In the genomic region with DNA sequence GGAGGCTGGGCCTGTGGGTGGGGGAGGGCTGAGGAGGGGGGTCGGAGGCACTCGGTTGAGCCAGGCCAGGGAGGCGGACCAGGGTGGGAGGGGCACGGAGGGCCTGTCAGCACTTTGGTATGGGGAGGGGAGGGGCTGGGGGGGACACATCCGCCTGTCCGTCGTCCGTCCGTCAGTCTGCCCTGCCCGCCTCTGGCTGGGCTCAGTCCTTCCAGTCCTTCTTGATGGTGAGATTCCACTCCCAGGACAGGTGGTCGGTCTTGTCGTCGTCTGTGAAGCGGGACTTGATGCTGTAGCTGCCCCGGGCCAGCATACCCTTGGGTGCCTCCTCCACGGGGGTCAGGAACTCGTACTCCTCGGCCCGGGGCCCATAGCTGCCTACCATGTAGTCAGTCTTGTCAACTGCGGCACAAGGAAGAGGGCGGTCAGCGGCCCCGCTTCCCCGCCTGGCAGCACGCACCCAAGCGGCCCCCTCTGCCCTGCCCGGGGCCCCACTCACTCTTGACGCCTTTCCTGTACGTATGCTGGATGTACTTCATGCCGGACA, we compare ENCODE assay signal across 6 cellular contexts. TPM values are rescaled to one million over a fixed set of nuclear protein-coding genes. Genes with fewer than 3 reads are reported as not detected.
A peak's percentile ranks its signal among the peaks of the same experiment; 100 is the strongest.
DNase-seq lines count a peak whose midpoint lies in the region; ATAC-seq and TF ChIP-seq lines count a peak whose summit lies in the region.

No MANE protein-coding gene starts in this region.

- H3K27me3 Mint-ChIP-seq in naive thymus-derived CD8-positive, alpha-beta T cell: no peaks in the 10 kb centered on the region

- DNase-seq in NCI-H2227 (lab: John Stamatoyannopoulos, UW; ENCODE audit: unreplicated experiment) (peak; percentile 44), NCI-H2227 treated with DMSO at 0.1 percent for 48 hours (lab: John Stamatoyannopoulos, UW) (no peak), amniotic stem cell (lab: John Stamatoyannopoulos, UW) (peak; percentile 41), lower leg skin (ENCODE audit: low spot score in 2 of 2) (no peak)
- peak in 1 of 10 donors; percentile 13 for DNase-seq in naive thymus-derived CD8-positive, alpha-beta T cell

- POLR2A ChIA-PET in naive thymus-derived CD8-positive, alpha-beta T cell (lab: Charles Lee): interaction anchor here (0.8 to 6.9 kb wide), 12 partner anchors 7 to 357 kb away, joined by 3 to 71 read pairs (median 8); partner anchors contain the start of genes ACTG1, ALYREF, ANAPC11 and MAFG

- peak overlapping the region in 5 of 10 donors; percentile 10 to 89 (median 40) for H3K4me3 Mint-ChIP-seq in naive thymus-derived CD8-positive, alpha-beta T cell

- H3K36me3 Mint-ChIP-seq in naive thymus-derived CD8-positive, alpha-beta T cell: peaks cover 0 to 26% (median 2%) of the 10 kb centered on the region in 3 donors

- no peak for ATAC-seq in naive thymus-derived CD8-positive, alpha-beta T cell
- ATAC-seq in HG02678 (IDR thresholded peaks at IDR 0.05; ENCODE audit: unreplicated experiment): no peak

- H3K4me1 Mint-ChIP-seq in naive thymus-derived CD8-positive, alpha-beta T cell: peaks cover 11 to 57% (median 33%) of the 10 kb centered on the region in 4 donors

- no peak for TF ChIP-seq POLR2A in lower leg skin (IDR thresholded peaks at IDR 0.05)

- peak overlapping the region in 8 of 10 donors; percentile 34 to 94 (median 68) for H3K27ac Mint-ChIP-seq in naive thymus-derived CD8-positive, alpha-beta T cell

- no peak for TF ChIP-seq CTCF in lower leg skin (IDR thresholded peaks at IDR 0.05)

- 74 to 76% methylated on average over 23 to 26 of the region's 30 CpGs for WGBS in lower leg skin, 2 donors

- H3K9me3 Mint-ChIP-seq in naive thymus-derived CD8-positive, alpha-beta T cell: no peaks in the 10 kb centered on the region

- intact Hi-C loops in lower leg skin (cut with DNase I; ENCODE audit: low total_unique reads): no loop called here

- no peak overlapping the region for H3K4me3 ChIP-seq in lower leg skin (ENCODE audit: low read depth, poor library complexity, severe bottlenecking)

RNA-seq across cellular contexts. Expression of gene ARHGDIA, which starts 2.4 kb away (rescaled TPM):
- total RNA-seq in naive thymus-derived CD8-positive, alpha-beta T cell: 100 to 1,000 TPM; 317 to 343 TPM
- polyA plus RNA-seq in naive thymus-derived CD8-positive, alpha-beta T cell: 100 to 1,000 TPM in 1 of 3 donors, 10 to 100 TPM in 2; 55.1 to 102 (median 87.2) TPM
- total RNA-seq in lower leg skin: 100 to 1,000 TPM; 144 to 280 (median 201) TPM

RNA-seq across cellular contexts. Expression of gene P4HB, which starts 8.4 kb away (rescaled TPM):
- total RNA-seq in naive thymus-derived CD8-positive, alpha-beta T cell: 100 to 1,000 TPM; 181 to 190 TPM
- 100 to 1,000 TPM; 166 to 191 (median 191) TPM for polyA plus RNA-seq in naive thymus-derived CD8-positive, alpha-beta T cell
- 100 to 1,000 TPM; 685 to 999 (median 839) TPM for total RNA-seq in lower leg skin

RNA-seq across cellular contexts. Expression of gene ALYREF, which starts 22.6 kb away (rescaled TPM):
- total RNA-seq in naive thymus-derived CD8-positive, alpha-beta T cell: 10 to 100 TPM; 49.9 to 54.4 TPM
- polyA plus RNA-seq in naive thymus-derived CD8-positive, alpha-beta T cell: 10 to 100 TPM; 31.7 to 55.4 (median 50.1) TPM
- 100 to 1,000 TPM in 1 of 4 donors, 10 to 100 TPM in 3; 69.4 to 116 (median 79.7) TPM for total RNA-seq in lower leg skin

RNA-seq across cellular contexts. Expression of gene ANAPC11, which starts 22.8 kb away (rescaled TPM):
- 10 to 100 TPM; 38.7 to 48.1 TPM for total RNA-seq in naive thymus-derived CD8-positive, alpha-beta T cell
- polyA plus RNA-seq in naive thymus-derived CD8-positive, alpha-beta T cell: 100 to 1,000 TPM; 273 to 324 (median 275) TPM
- 100 to 1,000 TPM in 2 of 4 donors, 10 to 100 TPM in 2; 92.3 to 152 (median 107) TPM for total RNA-seq in lower leg skin

RNA-seq across cellular contexts. Expression of gene NPB, which starts 33.3 kb away (rescaled TPM):
- total RNA-seq in naive thymus-derived CD8-positive, alpha-beta T cell: 1 to 10 TPM in 1 of 2 experiments, under 1 TPM in 1; 0.69 to 1.0 TPM
- polyA plus RNA-seq in naive thymus-derived CD8-positive, alpha-beta T cell: not detected
- 1 to 10 TPM in 2 of 4 donors, under 1 TPM in 1, not detected in 1; 0.71 to 3.3 (median 2.0) TPM for total RNA-seq in lower leg skin

Comparison
In these comparisons a context has a peak if more than half of its experiments do, and no peak if none do; other contexts are left out.
1. DNase-seq: peak in NCI-H2227 (single experiment) and amniotic stem cell (single experiment); none in NCI-H2227 treated with DMSO at 0.1 percent for 48 hours (single experiment) and lower leg skin (0 of 2).